31 cellular contexts compared by ENCODE assay signal in the genomic region with DNA sequence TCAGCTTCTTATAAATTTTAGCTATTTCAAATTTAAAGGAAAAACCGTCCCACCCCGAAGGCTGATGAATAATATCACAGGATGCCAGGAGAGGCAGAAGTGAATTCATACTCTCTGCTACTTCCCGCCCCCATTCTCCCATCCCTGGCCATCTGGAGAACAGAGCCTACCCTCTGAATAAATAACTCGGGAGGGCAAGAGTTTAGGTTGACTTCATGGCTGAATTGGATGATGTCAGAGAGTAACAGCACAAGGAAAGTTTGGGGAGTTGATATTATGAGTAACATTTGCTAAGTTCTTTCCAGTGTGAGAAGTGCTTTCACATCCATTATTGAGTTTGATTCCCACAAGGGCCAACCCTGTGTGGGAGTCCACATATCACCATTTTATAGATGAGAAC.
"Had no signal": no experiment of that assay in that cellular context is flagged by ENCODE, and none has a peak within 500 bp of the region (broad histone marks: within the 10 kb centered on the region; RNA-seq: fewer than 3 reads in every experiment).

No MANE protein-coding gene starts in this region.

- FAIRE-seq: bronchial epithelial cell had no signal

- H3K27ac ChIP-seq: adrenal gland, body of pancreas, SJSA1 had no signal

- H3K9me3 ChIP-seq: adrenal gland, body of pancreas, SJSA1 had no signal

- H3K27me3 Mint-ChIP-seq: activated naive CD8-positive, alpha-beta T cell treated with anti-CD3 and anti-CD28 coated beads, Interleukin-2, amount 10 ng/mL, durations not matched to agents 7 days and 5 days had no signal

- H3K4me1 ChIP-seq: adrenal gland, SJSA1 had no signal

- H3K9me3 Mint-ChIP-seq: activated naive CD8-positive, alpha-beta T cell treated with anti-CD3 and anti-CD28 coated beads, Interleukin-2, amount 10 ng/mL, durations not matched to agents 7 days and 5 days; T-helper 1 cell treated with Interleukin-12 subunit alpha and Interleukin-12 subunit beta and Interleukin-4 antibody, amounts not matched to agents 30 μg/mL and 1 μg/mL, for 36 hours had no signal

- ATAC-seq: activated CD4-positive, CD25-positive, alpha-beta regulatory T cell treated with anti-CD3 and anti-CD28 coated beads, Interleukin-2, amount 50 U/mL, for 24 hours; activated CD8-positive, alpha-beta T cell treated with anti-CD3 and anti-CD28 coated beads, Interleukin-2, amount 10 ng/mL, durations not matched to agents 7 days and 5 days; body of pancreas; Panc1; SK-N-SH treated with all-trans-retinoic acid at 6 μM for 48 hours had no signal

- H3K4me3 Mint-ChIP-seq: activated CD8-positive, alpha-beta T cell treated with anti-CD3 and anti-CD28 coated beads, Interleukin-2, amount 10 ng/mL, durations not matched to agents 7 days and 5 days; activated naive CD8-positive, alpha-beta T cell treated with anti-CD3 and anti-CD28 coated beads, Interleukin-2, amount 10 ng/mL, durations not matched to agents 7 days and 5 days; T-helper 1 cell treated with Interleukin-12 subunit alpha and Interleukin-12 subunit beta and Interleukin-4 antibody, amounts not matched to agents 30 μg/mL and 1 μg/mL, for 36 hours had no signal

- H3K4me1 Mint-ChIP-seq: activated naive CD8-positive, alpha-beta T cell treated with anti-CD3 and anti-CD28 coated beads, Interleukin-2, amount 10 ng/mL, durations not matched to agents 7 days and 5 days had no signal

- H3K27ac Mint-ChIP-seq: activated CD8-positive, alpha-beta T cell treated with anti-CD3 and anti-CD28 coated beads, Interleukin-2, amount 10 ng/mL, durations not matched to agents 7 days and 5 days; activated naive CD8-positive, alpha-beta T cell treated with anti-CD3 and anti-CD28 coated beads, Interleukin-2, amount 10 ng/mL, durations not matched to agents 7 days and 5 days; T-helper 1 cell treated with Interleukin-12 subunit alpha and Interleukin-12 subunit beta and Interleukin-4 antibody, amounts not matched to agents 30 μg/mL and 1 μg/mL, for 36 hours had no signal

- H3K36me3 ChIP-seq: adrenal gland, SJSA1 had no signal

- H3K27me3 ChIP-seq: adrenal gland, body of pancreas, SJSA1 had no signal

- H3K36me3 Mint-ChIP-seq: activated naive CD8-positive, alpha-beta T cell treated with anti-CD3 and anti-CD28 coated beads, Interleukin-2, amount 10 ng/mL, durations not matched to agents 7 days and 5 days had no signal

- H3K4me3 ChIP-seq: adrenal gland, body of pancreas, SJSA1 had no signal

- DNase-seq: activated CD4-positive, alpha-beta T cell treated with anti-CD3 and anti-CD28 coated beads for 4 hours; activated CD4-positive, alpha-beta T cell treated with anti-CD3 and anti-CD28 coated beads, Interleukin-2, amount 50 U/mL, for 4 hours; activated CD8-positive, alpha-beta memory T cell treated with anti-CD3 and anti-CD28 coated beads, Interleukin-2, amount 50 U/mL, for 48 hours; activated CD8-positive, alpha-beta T cell treated with anti-CD3 and anti-CD28 coated beads, Interleukin-2, amount 10 ng/mL, durations not matched to agents 7 days and 5 days; activated naive CD4-positive, alpha-beta T cell treated with anti-CD3 and anti-CD28 coated beads, Interleukin-2, amount 50 U/mL, for 16 hours; activated naive CD8-positive, alpha-beta T cell treated with anti-CD3 and anti-CD28 coated beads, Interleukin-2, amount 10 ng/mL, durations not matched to agents 7 days and 5 days; activated T-cell treated with anti-CD3 and anti-CD28 coated beads, Interleukin-2, amount 50 U/mL, for 1 hour; adrenal gland; anterior cingulate cortex; body of pancreas; central memory CD4-positive, alpha-beta T cell; KBM-7; NCI-H1092 treated with DMSO at 0.1 percent for 48 hours; NCI-H1417 treated with DMSO at 0.1 percent for 48 hours; NCI-H1694; NCI-H2107; NCI-H2171 treated with DMSO at 0.1 percent for 48 hours; NCI-H226; NCI-H510A; NCI-H526 treated with DMSO at 0.1 percent for 48 hours; NCI-H82; NK-92 treated with Interleukin-12 subunit alpha and Interleukin-12 subunit beta, amount 100 ng/mL, for 24 hours; OCI-M1; SHP77; SW 1271 had no signal
